In the genomic region with DNA sequence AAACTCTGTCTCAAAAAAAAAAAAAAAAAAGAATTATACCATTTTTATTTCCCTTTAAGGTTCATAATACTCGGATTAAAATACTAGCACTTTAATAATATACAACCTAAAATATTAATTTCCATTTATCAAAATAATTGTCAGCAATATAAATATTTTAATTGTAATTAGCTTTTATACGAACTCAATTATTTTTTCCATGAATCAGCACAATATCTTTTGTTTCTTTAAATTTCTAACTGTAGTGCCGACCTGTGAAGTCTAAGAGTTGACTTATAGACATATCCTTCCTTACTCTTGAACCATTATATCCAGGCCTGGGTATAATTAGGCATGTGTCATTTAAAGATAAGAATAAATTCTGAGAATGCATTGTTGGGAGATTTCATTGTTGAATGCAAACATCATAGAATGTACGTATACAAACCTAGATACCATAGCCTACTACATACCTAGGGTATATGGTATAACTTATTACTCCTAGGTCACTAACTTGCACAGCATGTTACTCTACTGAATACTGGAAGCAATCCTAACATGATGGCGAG, we compare ENCODE assay signal across 10 cellular contexts.
"Had no signal": no experiment of that assay in that cellular context is flagged by ENCODE, and none has a peak within 500 bp of the region (broad histone marks: within the 10 kb centered on the region; RNA-seq: fewer than 3 reads in every experiment).

No MANE protein-coding gene starts in this region.

- H2AFZ ChIP-seq: GM23248 had no signal

- H3K36me3 ChIP-seq: HAP-1 had no signal

- H3K9me3 Mint-ChIP-seq: IgD-negative memory B cell had no signal

- H3K4me1 ChIP-seq: HAP-1 had no signal

- H3K9ac ChIP-seq: GM23248 had no signal

- ATAC-seq: HCT116 had no signal

- H3K27ac ChIP-seq: GM23248, HL-60 had no signal

- H3K27ac Mint-ChIP-seq: HFFc6, IgD-negative memory B cell had no signal

- H3K36me3 Mint-ChIP-seq: IgD-negative memory B cell had no signal

- DNase-seq: GM23248, GOT3, H7, HFFc6, Kasumi-1, KG1 had no signal

- H3K9me3 ChIP-seq: HAP-1 had no signal

- H3K4me3 ChIP-seq: GM23248, HAP-1 had no signal
